Comparison of ENCODE assay signal across 1 cellular context in genomic region chr3:49410102-49410843, GRCh38.
TF ChIP-seq lines count a peak whose summit lies in the region.

No MANE protein-coding gene starts in this region.

TF ChIP-seq in endothelial cell of umbilical vein, 7 proteins besides CTCF, POLR2A, EP300 and RAD21:
- TF ChIP-seq POLR2AphosphoS5 (IDR thresholded peaks at IDR 0.05; ENCODE audit: insufficient read depth, low read depth, low read length) = no peak
- TF ChIP-seq EZH2 (IDR thresholded peaks at IDR 0.05; ENCODE audit: borderline replicate concordance, low read depth, low read length, severe bottlenecking) = no peak
- TF ChIP-seq JUN (IDR thresholded peaks at IDR 0.05; ENCODE audit: borderline replicate concordance, insufficient read depth, insufficient read length, low read depth) = no peak
- TF ChIP-seq FOS (IDR thresholded peaks at IDR 0.05; ENCODE audit: borderline replicate concordance, insufficient read depth, low read length) = no peak
TF ChIP-seq in endothelial cell of umbilical vein: peak in this region for 0.
